Comparison of ENCODE assay signal across 8 cellular contexts in genomic region chr6:27810768-27811298, GRCh38.
DNase-seq lines count a peak whose midpoint lies in the region; ATAC-seq and TF ChIP-seq lines count a peak whose summit lies in the region.

No MANE protein-coding gene starts in this region.

- H3K27me3 ChIP-seq in spleen (replicated peaks in 1 of 7), result peaks cover 0 to 9% (median 0%) of the 10 kb centered on the region in 7 donors

- H3K4me1 ChIP-seq in spleen, result peaks cover 3 to 65% (median 49%) of the 10 kb centered on the region in 6 donors

- H3K27me3 Mint-ChIP-seq in activated CD4-positive, alpha-beta T cell treated with anti-CD3 and anti-CD28 coated beads for 36 hours, result no peaks in the 10 kb centered on the region
- H3K27me3 Mint-ChIP-seq in T-helper 17 cell, result no peaks in the 10 kb centered on the region

- H3K27ac ChIP-seq in spleen, result peak overlapping the region; percentile 87 to 99 (median 98)

- peak overlapping the region; percentile 95 for H3K27ac Mint-ChIP-seq in activated CD4-positive, alpha-beta T cell treated with anti-CD3 and anti-CD28 coated beads for 36 hours
- H3K27ac Mint-ChIP-seq in T-helper 17 cell, result peak overlapping the region; percentile 96

- H3K9me3 ChIP-seq in T-helper 17 cell (ENCODE audit: control insufficient read depth, low read length, poor library complexity, severe bottlenecking) (no peaks in the 10 kb centered on the region), spleen (peaks cover 0 to 13% (median 0%) of the 10 kb centered on the region in 8 donors)

- H3K36me3 ChIP-seq in spleen, result no peaks in the 10 kb centered on the region

- H3K4me1 Mint-ChIP-seq in activated CD4-positive, alpha-beta T cell treated with anti-CD3 and anti-CD28 coated beads for 36 hours, result peaks cover 51% of the 10 kb centered on the region
- peaks cover 37% of the 10 kb centered on the region for H3K4me1 Mint-ChIP-seq in T-helper 17 cell

- POLR2A ChIA-PET in activated CD4-positive, alpha-beta T cell treated with anti-CD3 and anti-CD28 coated beads for 36 hours (lab: Charles Lee), result interaction anchor here (1.1 to 10.5 kb wide), 11 partner anchors 14 to 1767 kb away, joined by 3 to 202 read pairs (median 37); a partner anchor contains a TSS

- no peak for TF ChIP-seq POLR2A in spleen (IDR thresholded peaks at IDR 0.05)

- 2 to 4% (median 3%) methylated on average over 9 of the region's 9 CpGs for WGBS in spleen, 5 donors

- CTCF ChIA-PET in activated CD4-positive, alpha-beta T cell treated with anti-CD3 and anti-CD28 coated beads for 36 hours (lab: Charles Lee), result interaction anchor here (0.7 to 6.3 kb wide), 8 partner anchors 11 to 341 kb away, joined by 3 to 53 read pairs (median 6); a partner anchor contains a TSS

- H3K36me3 Mint-ChIP-seq in activated CD4-positive, alpha-beta T cell treated with anti-CD3 and anti-CD28 coated beads for 36 hours (ENCODE audit: low read depth), result peaks cover 10% of the 10 kb centered on the region
- peaks cover 3% of the 10 kb centered on the region for H3K36me3 Mint-ChIP-seq in T-helper 17 cell (ENCODE audit: low read depth)

- no peak for ATAC-seq in activated CD4-positive, alpha-beta T cell treated with anti-CD3 and anti-CD28 coated beads for 36 hours
- no peak for ATAC-seq in T-helper 17 cell

- H3K4me3 ChIP-seq in foreskin fibroblast (ENCODE audit: low read depth in 1 of 2, low read length in 2 of 2) (peak overlapping the region; percentile 76 to 79), spleen (peak overlapping the region in 7 of 8 donors; percentile 43 to 82 (median 51))

- H3K9me3 Mint-ChIP-seq in activated CD4-positive, alpha-beta T cell treated with anti-CD3 and anti-CD28 coated beads for 36 hours (ENCODE audit: low read depth), result no peaks in the 10 kb centered on the region

- TF ChIP-seq CTCF in foreskin fibroblast (IDR thresholded peaks at IDR 0.05; ENCODE audit: low read depth, low read length) (no peak), spleen (IDR thresholded peaks at IDR 0.05 in 8 of 11, conservative IDR thresholded peaks at IDR 0.05 in 3 of 11) (no peak)

- peak; percentile 49 for DNase-seq in activated CD4-positive, alpha-beta T cell treated with anti-CD3 and anti-CD28 coated beads for 36 hours
- no peak for DNase-seq in activated CD4-positive, alpha-beta T cell treated with anti-CD3 and anti-CD28 coated beads, Interleukin-2, amount 50 U/mL, for 1 hour
- no peak for DNase-seq in T-helper 17 cell
- DNase-seq in foreskin fibroblast, result no peak
- DNase-seq in spleen, result no peak
- DNase-seq in AG20443 (ENCODE audit: low spot score), result no peak
- DNase-seq in activated effector memory CD4-positive, alpha-beta T cell treated with Interleukin-2 at 50 U/mL for 16 hours, result no peak
- no peak for DNase-seq in NCI-H226

- intact Hi-C loops in activated CD4-positive, alpha-beta T cell treated with anti-CD3 and anti-CD28 coated beads for 36 hours (cut with DNase I, micrococcal nuclease), result loop anchor here (1.0 to 5.0 kb wide), 9 partner anchors 27 to 1779 kb away; a partner anchor contains a TSS
- intact Hi-C loops in spleen (cut with DNase I; ENCODE audit: low total_unique reads), result loop anchor here (5.0 kb wide), 1 partner anchor 81 kb away; a partner anchor contains a TSS

- H3K4me3 Mint-ChIP-seq in activated CD4-positive, alpha-beta T cell treated with anti-CD3 and anti-CD28 coated beads for 36 hours, result peak overlapping the region; percentile 86
- H3K4me3 Mint-ChIP-seq in T-helper 17 cell, result peak overlapping the region; percentile 92
